22 cellular contexts compared by ENCODE assay signal in the genomic region with DNA sequence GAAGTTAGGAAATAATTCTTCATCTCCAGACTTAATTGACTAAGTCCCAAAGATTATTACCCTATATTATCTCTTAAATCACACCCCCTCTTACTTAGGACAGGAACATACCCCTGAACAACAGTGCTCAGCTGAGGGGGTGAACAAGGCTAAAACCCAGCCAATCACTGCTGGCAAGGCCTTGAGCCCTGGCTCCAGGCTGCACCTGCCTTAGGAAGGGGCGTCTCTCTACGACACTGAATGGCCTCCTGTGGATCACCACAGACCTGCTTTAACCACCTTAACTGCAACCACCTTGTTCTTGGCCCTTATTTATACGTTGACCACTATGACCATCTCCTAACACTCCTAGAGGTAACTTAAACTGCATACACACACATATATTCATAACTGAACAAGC.
"Had no signal": no experiment of that assay in that cellular context is flagged by ENCODE, and none has a peak within 500 bp of the region (broad histone marks: within the 10 kb centered on the region; RNA-seq: fewer than 3 reads in every experiment).

No MANE protein-coding gene starts in this region.

- H3K9me3 ChIP-seq: sigmoid colon had no signal

- ATAC-seq: activated CD4-positive, CD25-positive, alpha-beta regulatory T cell treated with anti-CD3 and anti-CD28 coated beads, Interleukin-2, amount 50 U/mL, for 24 hours; activated naive CD8-positive, alpha-beta T cell treated with anti-CD3 and anti-CD28 coated beads, Interleukin-2, amount 50 U/mL, for 24 hours; foreskin keratinocyte had no signal

- H3K4me1 Mint-ChIP-seq: activated CD4-positive, alpha-beta T cell treated with anti-CD3 and anti-CD28 coated beads, Interleukin-2, amount 10 ng/mL, durations not matched to agents 7 days and 5 days; activated naive CD4-positive, alpha-beta T cell treated with anti-CD3 and anti-CD28 coated beads, Interleukin-2, amount 10 ng/mL, durations not matched to agents 7 days and 5 days; activated naive CD8-positive, alpha-beta T cell treated with anti-CD3 and anti-CD28 coated beads, Interleukin-2, amount 50 U/mL, for 24 hours; brain; endodermal cell; memory B cell; natural killer cell had no signal

- H3K9me3 Mint-ChIP-seq: activated CD4-positive, alpha-beta T cell treated with anti-CD3 and anti-CD28 coated beads, Interleukin-2, amount 10 ng/mL, durations not matched to agents 7 days and 5 days; activated naive CD4-positive, alpha-beta T cell treated with anti-CD3 and anti-CD28 coated beads, Interleukin-2, amount 10 ng/mL, durations not matched to agents 7 days and 5 days; activated naive CD8-positive, alpha-beta T cell treated with anti-CD3 and anti-CD28 coated beads, Interleukin-2, amount 50 U/mL, for 24 hours; brain; endodermal cell; memory B cell; natural killer cell had no signal

- H3K27me3 ChIP-seq: foreskin keratinocyte, sigmoid colon had no signal

- H3K4me3 Mint-ChIP-seq: activated CD4-positive, alpha-beta T cell treated with anti-CD3 and anti-CD28 coated beads, Interleukin-2, amount 10 ng/mL, durations not matched to agents 7 days and 5 days; activated naive CD4-positive, alpha-beta T cell treated with anti-CD3 and anti-CD28 coated beads, Interleukin-2, amount 10 ng/mL, durations not matched to agents 7 days and 5 days; activated naive CD8-positive, alpha-beta T cell treated with anti-CD3 and anti-CD28 coated beads, Interleukin-2, amount 50 U/mL, for 24 hours; brain; endodermal cell; memory B cell; natural killer cell had no signal

- H3K4me3 ChIP-seq: sigmoid colon had no signal

- H3K36me3 Mint-ChIP-seq: activated naive CD4-positive, alpha-beta T cell treated with anti-CD3 and anti-CD28 coated beads, Interleukin-2, amount 10 ng/mL, durations not matched to agents 7 days and 5 days; brain; memory B cell; natural killer cell had no signal

- DNase-seq: activated CD4-positive, alpha-beta T cell treated with anti-CD3 and anti-CD28 coated beads, Interleukin-2, amount 10 ng/mL, durations not matched to agents 7 days and 5 days; activated CD8-positive, alpha-beta memory T cell treated with anti-CD3 and anti-CD28 coated beads for 24 hours; activated CD8-positive, alpha-beta memory T cell treated with anti-CD3 and anti-CD28 coated beads, Interleukin-2, amount 50 U/mL, for 48 hours; activated effector memory CD4-positive, alpha-beta T cell treated with Interleukin-2 at 50 U/mL for 16 hours; activated naive CD4-positive, alpha-beta T cell treated with anti-CD3 and anti-CD28 coated beads, Interleukin-2, amount 10 ng/mL, durations not matched to agents 7 days and 5 days; activated naive CD8-positive, alpha-beta T cell treated with anti-CD3 and anti-CD28 coated beads, Interleukin-2, amount 50 U/mL, for 24 hours; activated T-cell treated with anti-CD3 and anti-CD28 coated beads, Interleukin-2, amount 50 U/mL, for 48 hours; anterior cingulate cortex; caudate nucleus; endodermal cell; foreskin keratinocyte; glutamatergic neuron; hypothalamus; left ventricle myocardium superior; natural killer cell; sigmoid colon; stimulated activated CD8-positive, alpha-beta memory T cell treated with anti-CD3 and anti-CD28 coated beads, Interleukin-4, amount 100 ng/mL, for 48 hours; stimulated activated naive CD4-positive, alpha-beta T cell; T1000 had no signal

- H3K27ac ChIP-seq: foreskin keratinocyte, sigmoid colon had no signal

- H3K36me3 ChIP-seq: sigmoid colon had no signal

- H3K27me3 Mint-ChIP-seq: brain had no signal

- H3K27ac Mint-ChIP-seq: activated CD4-positive, alpha-beta T cell treated with anti-CD3 and anti-CD28 coated beads, Interleukin-2, amount 10 ng/mL, durations not matched to agents 7 days and 5 days; activated naive CD4-positive, alpha-beta T cell treated with anti-CD3 and anti-CD28 coated beads, Interleukin-2, amount 10 ng/mL, durations not matched to agents 7 days and 5 days; activated naive CD8-positive, alpha-beta T cell treated with anti-CD3 and anti-CD28 coated beads, Interleukin-2, amount 50 U/mL, for 24 hours; brain; endodermal cell; memory B cell; natural killer cell had no signal
